Comparison of ENCODE assay signal across 10 cellular contexts in genomic region chr21:34640858-34641257, GRCh38. TPM values are rescaled to one million over a fixed set of nuclear protein-coding genes. Genes with fewer than 3 reads are reported as not detected.
DNase-seq lines count a peak whose midpoint lies in the region; TF ChIP-seq lines count a peak whose summit lies in the region.
"Had no signal": no experiment of that assay in that cellular context is flagged by ENCODE, and none has a peak within 500 bp of the region (broad histone marks: within the 10 kb centered on the region; RNA-seq: fewer than 3 reads in every experiment).

No MANE protein-coding gene starts in this region.

- in situ Hi-C loops in GM13976 (cut with MboI; ENCODE audit: low sequenced_read_pairs, unreplicated experiment): no loop called here

- TF ChIP-seq CTCF in retinal pigment epithelial cell (conservative IDR thresholded peaks at IDR 0.05; ENCODE audit: low read depth, low read length) (no peak), GM13976 (IDR thresholded peaks at IDR 0.05; ENCODE audit: borderline replicate concordance, control extremely low read depth, extremely low read depth, insufficient read depth, missing control alignments) (no peak)

- peak; percentile 54 for DNase-seq in GM04504 (ENCODE audit: low read depth)
- DNase-seq in RPMI7951 (ENCODE audit: low read depth): peak; percentile 86
- peak; percentile 59 for DNase-seq in dedifferentiated amniotic fluid mesenchymal stem cell (ENCODE audit: extremely low spot score)
- DNase-seq in retinal pigment epithelial cell (ENCODE audit: low read depth): peak; percentile 43
- DNase-seq in GM13976 (ENCODE audit: low spot score): no peak
- DNase-seq in HUDEP-2 (lab: John Stamatoyannopoulos, UW; ENCODE audit: unreplicated experiment in 76 of 76): no peak
- DNase-seq in amygdala (lab: John Stamatoyannopoulos, UW): no peak
- DNase-seq: activated effector memory CD4-positive, alpha-beta T cell treated with Interleukin-2 at 50 U/mL for 16 hours; hippocampal formation; KBM-7 had no signal

- no peak overlapping the region for H3K4me3 ChIP-seq in retinal pigment epithelial cell (ENCODE audit: low read length)

RNA-seq across cellular contexts. Expression of gene RCAN1, which starts 25.9 kb away (rescaled TPM):
- 39.7 and 43.9 TPM in 2 replicates for total RNA-seq in RPMI7951 (2014; rRNA removed; shearing (Covaris generic))

RNA-seq across cellular contexts. Expression of gene CLIC6, which starts 27.9 kb away (rescaled TPM):
- not detected in 2 replicates for total RNA-seq in RPMI7951 (2014; rRNA removed; shearing (Covaris generic))

Comparison
In these comparisons a context has a peak if more than half of its experiments do, and no peak if none do; other contexts are left out.
1. DNase-seq: peak in GM04504 (single experiment), RPMI7951 (single experiment), dedifferentiated amniotic fluid mesenchymal stem cell (single experiment) and retinal pigment epithelial cell (single experiment); none in GM13976 (single experiment), HUDEP-2 (0 of 76) and amygdala (0 of 56).